In genomic region chr4:145976680-145977079, GRCh38 we compare ENCODE assay signal across 2 cellular contexts.
TF ChIP-seq lines count a peak whose summit lies in the region.

No MANE protein-coding gene starts in this region.

TF ChIP-seq in GM23338, 12 proteins besides CTCF, POLR2A, EP300 and RAD21 (continued from another document):
- TF ChIP-seq ETS1 (IDR thresholded peaks at IDR 0.05): no peak
- no peak for TF ChIP-seq STAT1 (IDR thresholded peaks at IDR 0.05; ENCODE audit: unreplicated experiment)
- no peak for TF ChIP-seq ZNF462 (CRISPR knock-in tag; IDR thresholded peaks at IDR 0.05)
- TF ChIP-seq JUNB (IDR thresholded peaks at IDR 0.05; ENCODE audit: unreplicated experiment): no peak
TF ChIP-seq in GM23338: peak in this region for 0.

TF ChIP-seq in IMR-90, 13 proteins besides CTCF, POLR2A, EP300 and RAD21 (continued from another document):
- TF ChIP-seq USF2 (IDR thresholded peaks at IDR 0.05; ENCODE audit: low read depth, low read length) (no peak), RFX5 (IDR thresholded peaks at IDR 0.05; ENCODE audit: low read depth, low read length) (no peak), FOS (IDR thresholded peaks at IDR 0.05; ENCODE audit: low read depth, low read length) (no peak), RCOR1 (IDR thresholded peaks at IDR 0.05; ENCODE audit: insufficient replicate concordance, low read length) (no peak), ELK1 (IDR thresholded peaks at IDR 0.05; ENCODE audit: borderline replicate concordance, low read depth, low read length) (no peak), MAFK (IDR thresholded peaks at IDR 0.05; ENCODE audit: low read depth, low read length) (no peak), CEBPB (IDR thresholded peaks at IDR 0.05; ENCODE audit: low read depth, low read length) (no peak)
TF ChIP-seq in IMR-90: peak in this region for 0.
